22 cellular contexts compared by ENCODE assay signal in genomic region chr3:98395111-98395510, GRCh38. TPM values are rescaled to one million over a fixed set of nuclear protein-coding genes. Genes with fewer than 3 reads are reported as not detected.
A peak's percentile ranks its signal among the peaks of the same experiment; 100 is the strongest.
DNase-seq lines count a peak whose midpoint lies in the region; ATAC-seq and TF ChIP-seq lines count a peak whose summit lies in the region.
"Had no signal": no experiment of that assay in that cellular context is flagged by ENCODE, and none has a peak within 500 bp of the region (broad histone marks: within the 10 kb centered on the region; RNA-seq: fewer than 3 reads in every experiment).

No MANE protein-coding gene starts in this region.

- H3K27me3 Mint-ChIP-seq in stimulated activated memory B cell treated with anti-CD40 and anti-IgM and Interleukin-4, amounts not matched to agents 10 μg/mL and 1 μg/mL and 100 μg/mL, for 72 hours: peaks cover 23% of the 10 kb centered on the region

- peaks cover 10% of the 10 kb centered on the region for H3K9me3 Mint-ChIP-seq in stimulated activated memory B cell treated with anti-CD40 and anti-IgM and Interleukin-4, amounts not matched to agents 10 μg/mL and 1 μg/mL and 100 μg/mL, for 72 hours

- H3K4me1 Mint-ChIP-seq in stimulated activated memory B cell treated with anti-CD40 and anti-IgM and Interleukin-4, amounts not matched to agents 10 μg/mL and 1 μg/mL and 100 μg/mL, for 72 hours: no peaks in the 10 kb centered on the region
- H3K4me1 Mint-ChIP-seq: CD14-positive monocyte had no signal

- intact Hi-C loops in dorsolateral prefrontal cortex (cut with DNase I): no loop called here

- DNase-seq in Ammon's horn (ENCODE audit: low spot score): peak; percentile 21
- DNase-seq in dorsolateral prefrontal cortex: peak in 7 of 10 donors; percentile 23 to 68 (median 54)
- peak; percentile 3 for DNase-seq in medulla oblongata (ENCODE audit: extremely low spot score)
- DNase-seq in GM13976 (ENCODE audit: low spot score): no peak
- no peak for DNase-seq in NOMO-1 treated with dmso at 0.1 percent for 144 hours (lab: John Stamatoyannopoulos, UW; ENCODE audit: unreplicated experiment)
- DNase-seq: AML-193, DMS153, DMS79, GDM1, GM23248, H7, HFFc6, IMR-90 had no signal

- H3K4me3 ChIP-seq in dorsolateral prefrontal cortex: no peak overlapping the region
- H3K4me3 ChIP-seq: A549, BLaER1, GM23248 had no signal

- in situ Hi-C loops in GM13976 (cut with MboI; ENCODE audit: low sequenced_read_pairs, unreplicated experiment): no loop called here

- peak; percentile 20 for ATAC-seq in stimulated activated memory B cell treated with anti-CD40 and anti-IgM and Interleukin-4, amounts not matched to agents 10 μg/mL and 1 μg/mL and 100 μg/mL, for 72 hours
- ATAC-seq in GM18873 (IDR thresholded peaks at IDR 0.05; ENCODE audit: low FRiP score, unreplicated experiment): no peak
- ATAC-seq: A549, HCT116 had no signal

- H3K27ac Mint-ChIP-seq in stimulated activated memory B cell treated with anti-CD40 and anti-IgM and Interleukin-4, amounts not matched to agents 10 μg/mL and 1 μg/mL and 100 μg/mL, for 72 hours: no peak overlapping the region
- H3K27ac Mint-ChIP-seq: CD14-positive monocyte; CD4-positive, alpha-beta memory T cell; HFFc6 had no signal

- H3K27me3 ChIP-seq in dorsolateral prefrontal cortex: no peaks in the 10 kb centered on the region
- H3K27me3 ChIP-seq: BLaER1 had no signal

- H3K27ac ChIP-seq in dorsolateral prefrontal cortex: peak overlapping the region in 1 of 59 donors; percentile 11
- H3K27ac ChIP-seq: 22Rv1, A549, BLaER1, GM23248 had no signal

- H3K4me3 Mint-ChIP-seq in stimulated activated memory B cell treated with anti-CD40 and anti-IgM and Interleukin-4, amounts not matched to agents 10 μg/mL and 1 μg/mL and 100 μg/mL, for 72 hours: no peak overlapping the region
- H3K4me3 Mint-ChIP-seq: CD14-positive monocyte; CD4-positive, alpha-beta memory T cell; HFFc6 had no signal

- no peaks in the 10 kb centered on the region for H3K36me3 Mint-ChIP-seq in stimulated activated memory B cell treated with anti-CD40 and anti-IgM and Interleukin-4, amounts not matched to agents 10 μg/mL and 1 μg/mL and 100 μg/mL, for 72 hours
- H3K36me3 Mint-ChIP-seq: CD14-positive monocyte had no signal

- no peak for TF ChIP-seq CTCF in dorsolateral prefrontal cortex (IDR thresholded peaks at IDR 0.05 in 54 of 56, conservative IDR thresholded peaks at IDR 0.05 in 2 of 56; ENCODE audit: low read depth in 1 of 56, partially characterized antibody in 56 of 56)
- no peak for TF ChIP-seq CTCF in GM13976 (IDR thresholded peaks at IDR 0.05; ENCODE audit: borderline replicate concordance, control extremely low read depth, extremely low read depth, insufficient read depth, missing control alignments)

RNA-seq across cellular contexts. Expression of gene OR5K3, which starts 4.6 kb away (rescaled TPM):
- not detected for total RNA-seq in dorsolateral prefrontal cortex
- total RNA-seq: CD4-positive, alpha-beta memory T cell; Daoy; GM23248; H7; HFFc6; IMR-90 had no signal

RNA-seq across cellular contexts. Expression of gene OR5K4, which starts 41.5 kb away (rescaled TPM):
- not detected for total RNA-seq in dorsolateral prefrontal cortex
- total RNA-seq: CD4-positive, alpha-beta memory T cell; Daoy; GM23248; H7; HFFc6; IMR-90 had no signal

Comparison
In these comparisons a context has a peak if more than half of its experiments do, and no peak if none do; other contexts are left out.
1. DNase-seq: peak in Ammon's horn (single experiment), dorsolateral prefrontal cortex (7 of 10) and medulla oblongata (single experiment); none in GM13976 (single experiment) and NOMO-1 treated with dmso at 0.1 percent for 144 hours (single experiment).